Comparison of ENCODE assay signal across 16 cellular contexts in genomic region chr9:13688223-13688989, GRCh38.
DNase-seq lines count a peak whose midpoint lies in the region; ATAC-seq and TF ChIP-seq lines count a peak whose summit lies in the region.
"Had no signal": no experiment of that assay in that cellular context is flagged by ENCODE, and none has a peak within 500 bp of the region (broad histone marks: within the 10 kb centered on the region; RNA-seq: fewer than 3 reads in every experiment).

No MANE protein-coding gene starts in this region.

- H3K4me1 ChIP-seq in cardiac muscle cell (ENCODE audit: low read depth), result no peaks in the 10 kb centered on the region
- H3K4me1 ChIP-seq in breast epithelium, result no peaks in the 10 kb centered on the region
- H3K4me1 ChIP-seq in subcutaneous abdominal adipose tissue (ENCODE audit: control insufficient read depth in 5 of 5, insufficient read depth in 5 of 5, low read length in 5 of 5), result peaks cover 0 to 21% (median 12%) of the 10 kb centered on the region in 5 donors

- H3K27me3 ChIP-seq in cardiac muscle cell, result no peaks in the 10 kb centered on the region
- H3K27me3 ChIP-seq in breast epithelium, result no peaks in the 10 kb centered on the region
- H3K27me3 ChIP-seq in subcutaneous abdominal adipose tissue (ENCODE audit: control insufficient read depth in 5 of 5, insufficient read depth in 4 of 5, low read length in 5 of 5), result no peaks in the 10 kb centered on the region

- H3K9ac ChIP-seq in subcutaneous abdominal adipose tissue (ENCODE audit: low read length in 5 of 5), result no peak overlapping the region

- TF ChIP-seq CTCF in cardiac muscle cell (IDR thresholded peaks at IDR 0.05; ENCODE audit: low read depth, low read length), result no peak
- TF ChIP-seq CTCF in breast epithelium (IDR thresholded peaks at IDR 0.05), result no peak

- H3K9me3 ChIP-seq in cardiac muscle cell (ENCODE audit: low read depth) (no peaks in the 10 kb centered on the region), breast epithelium (peaks cover 0 to 17% of the 10 kb centered on the region in 2 donors), subcutaneous abdominal adipose tissue (ENCODE audit: control insufficient read depth in 5 of 5, low read length in 5 of 5) (peaks cover 0 to 6% (median 5%) of the 10 kb centered on the region in 5 donors)

- TF ChIP-seq POLR2A in breast epithelium (IDR thresholded peaks at IDR 0.05) (no peak), erythroblast (IDR thresholded peaks at IDR 0.05; ENCODE audit: low read length) (no peak)

- H3K36me3 ChIP-seq in cardiac muscle cell (no peaks in the 10 kb centered on the region), breast epithelium (no peaks in the 10 kb centered on the region), subcutaneous abdominal adipose tissue (ENCODE audit: control insufficient read depth in 5 of 5, insufficient read depth in 5 of 5, low read length in 5 of 5) (no peaks in the 10 kb centered on the region)

- H3K27ac ChIP-seq in cardiac muscle cell (peak overlapping the region; percentile 16), breast epithelium (peak overlapping the region; percentile 51 to 58), subcutaneous abdominal adipose tissue (ENCODE audit: low read depth, low read length) (peak overlapping the region; percentile 4)

- DNase-seq in cardiac muscle cell (ENCODE audit: low read depth in 1 of 2, low spot score in 1 of 2) (peak in 1 of 2 donors; percentile 20), left ventricle myocardium superior (no peak), breast epithelium (ENCODE audit: low spot score in 2 of 2) (no peak), left kidney (ENCODE audit: low read depth, low spot score) (peak; percentile 9), NCI-H526 treated with DMSO at 0.1 percent for 48 hours (lab: John Stamatoyannopoulos, UW) (no peak), Ammon's horn (ENCODE audit: low spot score) (no peak), erythroblast (lab: John Stamatoyannopoulos, UW) (no peak)
- DNase-seq: activated CD8-positive, alpha-beta T cell treated with anti-CD3 and anti-CD28 coated beads for 36 hours; activated gamma-delta T cell; central memory CD4-positive, alpha-beta T cell; DMS79 treated with DMSO at 0.1 percent for 48 hours; NCI-H1417 treated with DMSO at 0.1 percent for 48 hours; NCI-H774; SHP77; stimulated activated CD4-positive, alpha-beta T cell treated with anti-CD3 and anti-CD28 coated beads, Interleukin-1b, Interleukin-23, amount 100 ng/mL, for 48 hours had no signal

- intact Hi-C loops in left ventricle myocardium superior (cut with micrococcal nuclease) (loop anchor here (10.0 kb wide), 1 partner anchor 244 kb away; no protein-coding TSS in a partner anchor), breast epithelium (cut with DNase I; ENCODE audit: low total_unique reads) (no loop called here)

- H3K4me3 ChIP-seq in cardiac muscle cell (no peak overlapping the region), breast epithelium (no peak overlapping the region), subcutaneous abdominal adipose tissue (ENCODE audit: low read depth in 1 of 5, low read length in 5 of 5) (no peak overlapping the region)

- no peak for ATAC-seq in left ventricle myocardium superior
- ATAC-seq: activated CD8-positive, alpha-beta T cell treated with anti-CD3 and anti-CD28 coated beads for 36 hours had no signal

Comparison
In these comparisons a context has a peak if more than half of its experiments do, and no peak if none do; other contexts are left out.
1. H3K27ac ChIP-seq: peak in every context shown above with its lines; median percentile 54 in breast epithelium; 16 in cardiac muscle cell; 4 in subcutaneous abdominal adipose tissue.